ENCODE assay signal across 21 cellular contexts in genomic region chr15:53625260-53625659, GRCh38.
"Had no signal": no experiment of that assay in that cellular context is flagged by ENCODE, and none has a peak within 500 bp of the region (broad histone marks: within the 10 kb centered on the region; RNA-seq: fewer than 3 reads in every experiment).

No MANE protein-coding gene starts in this region.

- ATAC-seq: activated CD4-positive, CD25-positive, alpha-beta regulatory T cell treated with anti-CD3 and anti-CD28 coated beads, Interleukin-2, amount 50 U/mL, for 24 hours; activated T-helper 17 cell treated with anti-CD3 and anti-CD28 coated beads, Interleukin-2, amount 50 U/mL, for 72 hours; left ventricle myocardium superior; naive thymus-derived CD8-positive, alpha-beta T cell had no signal

- H3K4me1 ChIP-seq: right atrium auricular region, transverse colon had no signal

- H3K4me1 Mint-ChIP-seq: activated T-helper 17 cell treated with anti-CD3 and anti-CD28 coated beads, Interleukin-2, amount 50 U/mL, for 72 hours; central memory CD8-positive, alpha-beta T cell; memory B cell; naive thymus-derived CD8-positive, alpha-beta T cell had no signal

- H3K27ac ChIP-seq: brain microvascular endothelial cell, coronary artery, right atrium auricular region, skin epidermis, transverse colon had no signal

- H3K27me3 ChIP-seq: brain microvascular endothelial cell, right atrium auricular region, transverse colon had no signal

- DNase-seq: activated CD4-positive, alpha-beta T cell treated with anti-CD3 and anti-CD28 coated beads, Interleukin-2, amount 50 U/mL, for 1 hour; activated naive CD4-positive, alpha-beta T cell treated with Interleukin-2 at 50 U/mL for 16 hours; brain microvascular endothelial cell; effector CD8-positive, alpha-beta T cell; foreskin fibroblast; left ventricle myocardium superior; naive thymus-derived CD8-positive, alpha-beta T cell; nucleus accumbens; stimulated activated CD4-positive, alpha-beta T cell treated with anti-CD3 and anti-CD28 coated beads, Interleukin-15, amount 100 ng/mL, for 24 hours; stimulated activated CD4-positive, alpha-beta T cell treated with anti-CD3 and anti-CD28 coated beads, Interleukin-4, amount 100 ng/mL, for 1 hour; stimulated activated naive CD4-positive, alpha-beta T cell treated with Interleukin-2 at 50 U/mL for 16 hours; T-helper 9 cell; transverse colon had no signal

- H3K36me3 Mint-ChIP-seq: memory B cell; naive thymus-derived CD8-positive, alpha-beta T cell had no signal

- H3K36me3 ChIP-seq: brain microvascular endothelial cell, right atrium auricular region, transverse colon had no signal

- H3K4me3 ChIP-seq: coronary artery, right atrium auricular region, skin epidermis, transverse colon had no signal

- H3K4me3 Mint-ChIP-seq: activated T-helper 17 cell treated with anti-CD3 and anti-CD28 coated beads, Interleukin-2, amount 50 U/mL, for 72 hours; central memory CD8-positive, alpha-beta T cell; memory B cell; naive thymus-derived CD8-positive, alpha-beta T cell had no signal

- H3K27ac Mint-ChIP-seq: activated T-helper 17 cell treated with anti-CD3 and anti-CD28 coated beads, Interleukin-2, amount 50 U/mL, for 72 hours; memory B cell; naive thymus-derived CD8-positive, alpha-beta T cell; progenitor cell of endocrine pancreas had no signal

- H3K27me3 Mint-ChIP-seq: central memory CD8-positive, alpha-beta T cell; memory B cell; progenitor cell of endocrine pancreas had no signal

- H3K9me3 ChIP-seq: right atrium auricular region, transverse colon had no signal
